8 cellular contexts compared by ENCODE assay signal in the genomic region with DNA sequence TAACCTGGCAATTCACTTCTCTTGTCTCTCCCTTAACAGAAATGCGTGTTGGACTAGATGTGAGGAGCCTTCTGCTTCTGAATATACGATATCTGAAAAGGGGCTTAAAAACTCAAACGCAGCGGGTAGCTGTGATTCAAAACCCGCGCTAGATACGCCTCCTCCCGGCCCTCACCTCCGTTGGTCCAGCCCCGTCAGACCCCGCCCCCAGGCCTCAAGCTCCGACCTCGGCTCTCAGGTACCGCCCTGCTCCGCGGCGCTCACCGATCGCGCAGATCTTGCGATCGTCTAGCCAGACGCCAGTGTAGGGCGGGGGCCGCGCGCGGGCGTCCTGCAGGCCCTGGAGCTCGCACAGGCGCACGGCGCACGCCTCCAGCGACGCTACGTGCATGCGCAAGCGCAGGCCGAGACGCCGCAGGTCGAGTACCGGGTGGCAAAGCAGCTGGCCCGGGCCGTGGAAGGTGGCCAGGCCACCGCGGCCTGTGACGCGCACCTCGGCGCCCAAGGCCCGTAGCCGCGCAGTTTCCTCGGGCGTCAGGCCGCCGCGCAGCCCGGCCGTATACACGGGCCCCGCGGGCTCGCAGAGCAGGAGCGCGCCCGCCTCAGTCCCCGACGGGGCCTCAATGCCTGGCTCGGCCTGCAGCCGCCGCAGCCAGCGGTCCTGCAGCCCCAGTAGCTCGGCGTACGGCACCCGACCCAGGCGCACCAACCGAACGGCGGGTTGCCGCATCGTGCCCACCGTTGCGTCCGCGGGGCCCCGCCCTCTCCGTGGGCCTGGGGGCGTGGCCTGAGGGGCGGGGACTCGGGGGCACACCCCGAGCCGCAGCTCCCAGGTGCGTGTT. TPM values are rescaled to one million over a fixed set of nuclear protein-coding genes. Genes with fewer than 3 reads are reported as not detected.
A peak's percentile ranks its signal among the peaks of the same experiment; 100 is the strongest.
DNase-seq lines count a peak whose midpoint lies in the region; ATAC-seq and TF ChIP-seq lines count a peak whose summit lies in the region.

LIPT2 (minus strand) TSS at position 751 of the 842 bp plus-strand sequence; CDS start at position 730, 21 bp downstream.

- DNase-seq in Ammon's horn (ENCODE audit: low spot score) (peak; percentile 96), NCI-H460 (ENCODE audit: extremely low read depth, low read depth) (peak; percentile 94), choroid plexus epithelial cell (ENCODE audit: low read depth) (peak; percentile 99), kidney glomerular epithelial cell (lab: John Stamatoyannopoulos, UW) (peak; percentile 94)
- DNase-seq in activated CD4-positive, alpha-beta T cell treated with anti-CD3 and anti-CD28 coated beads for 24 hours (ENCODE audit: low read depth in 2 of 2), result peak; percentile 97
- peak; percentile 95 to 98 for DNase-seq in stimulated activated CD4-positive, alpha-beta T cell treated with anti-CD3 and anti-CD28 coated beads, Interleukin-15, amount 100 ng/mL, for 48 hours (ENCODE audit: low read depth in 2 of 2)

- peak; percentile 86 for TF ChIP-seq POLR2A in GM19193 (IDR thresholded peaks at IDR 0.05; ENCODE audit: extremely low read depth, insufficient read depth, insufficient read length)

- H3K4me3 ChIP-seq in choroid plexus epithelial cell (ENCODE audit: low read depth, low read length), result peak within 1 kb of the TSS; percentile 78

- no peak for TF ChIP-seq CTCF in choroid plexus epithelial cell (conservative IDR thresholded peaks at IDR 0.05; ENCODE audit: low read depth, low read length)

- peak; percentile 97 for ATAC-seq in HG03432 (IDR thresholded peaks at IDR 0.05; ENCODE audit: unreplicated experiment)

RNA-seq across cellular contexts. Expression of gene LIPT2, which starts in this region (rescaled TPM):
- 2.1 and 5.1 TPM in 2 replicates for total RNA-seq in NCI-H460 (2014; rRNA removed; shearing (Covaris generic))
- 4.3 and 5.8 TPM in 2 replicates for polyA plus RNA-seq in NCI-H460 (2014; cell fraction: nucleus; rRNA removed)

Comparison
In these comparisons a context has a peak if more than half of its experiments do, and no peak if none do; other contexts are left out.
1. Peak in every context shown above with its lines: DNase-seq, ATAC-seq and H3K4me3 ChIP-seq.